In genomic region chr4:163613375-163613774, GRCh38 we compare ENCODE assay signal across 20 cellular contexts.
DNase-seq lines count a peak whose midpoint lies in the region; ATAC-seq, FAIRE-seq and TF ChIP-seq lines count a peak whose summit lies in the region.
"Had no signal": no experiment of that assay in that cellular context is flagged by ENCODE, and none has a peak within 500 bp of the region (broad histone marks: within the 10 kb centered on the region; RNA-seq: fewer than 3 reads in every experiment).

No MANE protein-coding gene starts in this region.

- ATAC-seq in GM19035 (IDR thresholded peaks at IDR 0.05; ENCODE audit: unreplicated experiment): no peak
- no peak for ATAC-seq in HG03095 (IDR thresholded peaks at IDR 0.05; ENCODE audit: unreplicated experiment)
- ATAC-seq in GM18498 (IDR thresholded peaks at IDR 0.05; ENCODE audit: unreplicated experiment): no peak
- ATAC-seq: T-cell had no signal

- FAIRE-seq in urothelium cell line (lab: Jason Lieb, UNC): no peak
- FAIRE-seq: endothelial cell of umbilical vein, frontal cortex, G401.6, small intestine had no signal

- H3K27me3 ChIP-seq in DOHH2 (ENCODE audit: control insufficient read depth, low read length) (no peaks in the 10 kb centered on the region), dorsolateral prefrontal cortex (no peaks in the 10 kb centered on the region), rectal smooth muscle tissue (ENCODE audit: control insufficient read depth, insufficient read depth, low read length) (no peaks in the 10 kb centered on the region)

- H3K4me3 ChIP-seq in DOHH2 (ENCODE audit: low read length) (peak overlapping the region; percentile 66), dorsolateral prefrontal cortex (peak overlapping the region in 37 of 59 donors; percentile 4 to 55 (median 29)), rectal smooth muscle tissue (ENCODE audit: low read length) (peak overlapping the region; percentile 29)

- TF ChIP-seq CTCF in DOHH2 (IDR thresholded peaks at IDR 0.05; ENCODE audit: low read depth, low read length, poor library complexity, severe bottlenecking) (no peak), dorsolateral prefrontal cortex (IDR thresholded peaks at IDR 0.05 in 54 of 56, conservative IDR thresholded peaks at IDR 0.05 in 2 of 56; ENCODE audit: low read depth in 1 of 56, partially characterized antibody in 56 of 56) (no peak)

- H3K36me3 ChIP-seq in DOHH2 (ENCODE audit: control insufficient read depth, low read length) (no peaks in the 10 kb centered on the region), rectal smooth muscle tissue (ENCODE audit: control insufficient read depth, insufficient read depth, low read length) (no peaks in the 10 kb centered on the region)

- intact Hi-C loops in dorsolateral prefrontal cortex (cut with DNase I): no loop called here

- H3K4me2 ChIP-seq in DOHH2 (ENCODE audit: low read length): peak overlapping the region; percentile 78

- H3K4me1 ChIP-seq in DOHH2 (ENCODE audit: control insufficient read depth, low read length): peaks cover 64% of the 10 kb centered on the region
- H3K4me1 ChIP-seq in rectal smooth muscle tissue (ENCODE audit: control insufficient read depth, insufficient read depth, low read length): no peaks in the 10 kb centered on the region
- H3K4me1 ChIP-seq: Caco-2 had no signal

- H3K9ac ChIP-seq in rectal smooth muscle tissue (ENCODE audit: low read length): no peak overlapping the region

- no peaks in the 10 kb centered on the region for H3K9me3 ChIP-seq in DOHH2 (ENCODE audit: control insufficient read depth, insufficient read depth, low read length)
- H3K9me3 ChIP-seq: Caco-2 had no signal

- DNase-seq in NOMO-1 treated with DMSO at 0.1 percent for 48 hours (lab: John Stamatoyannopoulos, UW; ENCODE audit: unreplicated experiment) (peak; percentile 95), dorsolateral prefrontal cortex (no peak), urothelium cell line (ENCODE audit: low spot score) (no peak)
- DNase-seq: activated gamma-delta T cell; Caco-2; IMR-90; mesendoderm; NCI-H1436 treated with DMSO at 0.1 percent for 48 hours; occipital lobe; small intestine; stimulated activated naive CD4-positive, alpha-beta T cell treated with Interleukin-2 at 50 U/mL for 16 hours; T-cell had no signal

- peaks cover 24% of the 10 kb centered on the region for H3F3A ChIP-seq in DOHH2 (ENCODE audit: control insufficient read depth, insufficient read depth)

- H3K27ac ChIP-seq in DOHH2 (ENCODE audit: low read depth, low read length): peak overlapping the region; percentile 88
- peak overlapping the region in 4 of 59 donors; percentile 14 to 39 (median 17) for H3K27ac ChIP-seq in dorsolateral prefrontal cortex
- no peak overlapping the region for H3K27ac ChIP-seq in rectal smooth muscle tissue (ENCODE audit: low read depth, low read length)

- no peaks in the 10 kb centered on the region for H3K9me2 ChIP-seq in DOHH2 (replicated peaks; ENCODE audit: control insufficient read depth, low read length)

- peaks cover 11% of the 10 kb centered on the region for H3K79me2 ChIP-seq in DOHH2 (ENCODE audit: control insufficient read depth, low read length)

- no peaks in the 10 kb centered on the region for H4K20me1 ChIP-seq in DOHH2 (ENCODE audit: control insufficient read depth, insufficient read depth, low read depth, low read length)
